In the genomic region with DNA sequence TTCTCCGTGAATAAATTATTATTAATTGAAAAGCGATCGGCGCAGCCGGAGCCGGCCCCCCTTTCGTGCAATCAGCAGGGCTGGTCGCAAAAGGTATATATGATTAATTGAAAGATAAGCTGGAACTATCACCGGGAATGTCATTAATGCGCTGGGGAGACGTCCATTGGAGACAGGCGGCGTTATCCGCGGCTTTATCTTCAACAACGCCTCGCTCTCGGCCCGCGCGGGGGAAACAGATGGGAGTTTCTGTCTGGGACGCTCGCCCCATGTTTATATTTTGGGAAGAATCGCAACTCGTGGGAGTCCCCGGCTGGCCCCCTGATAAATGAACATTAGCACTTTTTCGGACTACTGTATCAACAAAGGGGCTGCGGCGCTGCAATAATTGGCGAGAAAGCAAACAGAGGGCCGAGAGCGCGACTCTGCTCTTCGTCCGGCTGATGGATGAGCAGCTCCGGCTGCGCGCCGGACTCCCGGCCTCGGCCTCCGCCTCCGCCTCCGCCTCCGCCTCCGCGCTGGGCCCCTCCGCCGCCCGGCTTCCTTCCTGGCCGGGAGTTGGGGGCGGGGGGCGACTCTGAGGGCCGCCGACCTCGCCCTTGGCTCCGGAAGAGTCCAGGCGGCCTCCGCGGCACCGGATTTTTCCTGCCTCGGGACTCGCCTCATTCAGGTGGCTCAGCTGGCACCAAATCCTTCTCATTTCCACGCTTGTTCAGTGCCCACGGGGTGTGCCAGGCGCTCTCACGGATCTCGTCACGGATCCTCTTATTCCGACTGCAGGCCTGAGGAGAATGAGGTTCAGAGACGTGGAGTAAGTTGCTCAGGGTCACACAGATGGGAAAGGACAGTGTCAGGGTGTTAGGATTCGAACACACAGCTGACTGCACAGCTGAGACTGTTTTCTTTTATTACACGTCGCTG, we compare ENCODE assay signal across 11 cellular contexts. TPM values are rescaled to one million over a fixed set of nuclear protein-coding genes. Genes with fewer than 3 reads are reported as not detected.
DNase-seq lines count a peak whose midpoint lies in the region; ATAC-seq lines count a peak whose summit lies in the region.
"Had no signal": no experiment of that assay in that cellular context is flagged by ENCODE, and none has a peak within 500 bp of the region (broad histone marks: within the 10 kb centered on the region; RNA-seq: fewer than 3 reads in every experiment).

No MANE protein-coding gene starts in this region.

- H2AK5ac ChIP-seq in mesenchymal stem cell (ENCODE audit: low read length, severe bottlenecking): no peak overlapping the region

- 1% methylated on average over 70 of the region's 74 CpGs for WGBS in mesenchymal stem cell

- H2BK120ac ChIP-seq in mesenchymal stem cell (ENCODE audit: low read depth, low read length): no peak overlapping the region

- no peaks in the 10 kb centered on the region for H3K79me1 ChIP-seq in mesenchymal stem cell (replicated peaks; ENCODE audit: low read length, poor library complexity, severe bottlenecking)

- H4K91ac ChIP-seq in mesenchymal stem cell (ENCODE audit: low read length): peak overlapping the region; percentile 2

- H3K27ac ChIP-seq in ACC112 (ENCODE audit: low read depth, low read length): no peak overlapping the region
- no peak overlapping the region for H3K27ac ChIP-seq in mesenchymal stem cell (ENCODE audit: low read length, poor library complexity, severe bottlenecking)

- H3K9ac ChIP-seq in mesenchymal stem cell (ENCODE audit: low read length): no peak overlapping the region

- H3K9me3 ChIP-seq in mesenchymal stem cell (ENCODE audit: control insufficient read depth, low read length): no peaks in the 10 kb centered on the region

- no peak for DNase-seq in activated naive CD8-positive, alpha-beta T cell treated with anti-CD3 and anti-CD28 coated beads, Interleukin-2, amount 10 ng/mL, durations not matched to agents 7 days and 5 days
- peak; percentile 68 for DNase-seq in mesenchymal stem cell
- DNase-seq in NCI-H446 treated with DMSO at 0.1 percent for 48 hours (lab: John Stamatoyannopoulos, UW): no peak
- DNase-seq in RKO (ENCODE audit: low spot score): no peak
- no peak for DNase-seq in midbrain (lab: John Stamatoyannopoulos, UW)
- DNase-seq: NCI-H1436 treated with DMSO at 0.1 percent for 48 hours had no signal

- peaks cover 25% of the 10 kb centered on the region for H3K4me1 Mint-ChIP-seq in activated naive CD8-positive, alpha-beta T cell treated with anti-CD3 and anti-CD28 coated beads, Interleukin-2, amount 10 ng/mL, durations not matched to agents 7 days and 5 days

- H3K14ac ChIP-seq in mesenchymal stem cell (ENCODE audit: low read length in 2 of 2): no peak overlapping the region

- peak overlapping the region in 1 of 2 experiments; percentile 71 for H3K4ac ChIP-seq in mesenchymal stem cell (ENCODE audit: low read depth in 1 of 2, low read length in 2 of 2)

- H2BK5ac ChIP-seq in mesenchymal stem cell (ENCODE audit: low read depth, low read length, poor library complexity, severe bottlenecking): no peak overlapping the region

- H3K4me1 ChIP-seq in ACC112 (ENCODE audit: control insufficient read depth, insufficient read depth, low read length, unreplicated experiment): no peaks in the 10 kb centered on the region
- peaks cover 17% of the 10 kb centered on the region for H3K4me1 ChIP-seq in mesenchymal stem cell (ENCODE audit: control insufficient read depth, insufficient read depth, low read depth, low read length)

- no peaks in the 10 kb centered on the region for H3K9me3 Mint-ChIP-seq in activated naive CD8-positive, alpha-beta T cell treated with anti-CD3 and anti-CD28 coated beads, Interleukin-2, amount 10 ng/mL, durations not matched to agents 7 days and 5 days

- H3K4me3 ChIP-seq in ACC112 (ENCODE audit: low read depth, low read length) (peak overlapping the region; percentile 47), GM08714 (ENCODE audit: low read length) (peak overlapping the region; percentile 15; the same call in 1 of the 2 replicates), mesenchymal stem cell (ENCODE audit: insufficient read depth in 1 of 2, low read depth in 1 of 2, low read length in 2 of 2) (peak overlapping the region in 1 of 2 experiments; percentile 9)

- H3K36me3 Mint-ChIP-seq in activated naive CD8-positive, alpha-beta T cell treated with anti-CD3 and anti-CD28 coated beads, Interleukin-2, amount 10 ng/mL, durations not matched to agents 7 days and 5 days: peaks cover 4% of the 10 kb centered on the region

- H3K27ac Mint-ChIP-seq in activated naive CD8-positive, alpha-beta T cell treated with anti-CD3 and anti-CD28 coated beads, Interleukin-2, amount 10 ng/mL, durations not matched to agents 7 days and 5 days: peak overlapping the region; percentile 43

- H3K4me3 Mint-ChIP-seq in activated naive CD8-positive, alpha-beta T cell treated with anti-CD3 and anti-CD28 coated beads, Interleukin-2, amount 10 ng/mL, durations not matched to agents 7 days and 5 days: peak overlapping the region; percentile 45

- POLR2A ChIA-PET in activated naive CD8-positive, alpha-beta T cell treated with anti-CD3 and anti-CD28 coated beads, Interleukin-2, amount 10 ng/mL, durations not matched to agents 7 days and 5 days (lab: Charles Lee): interaction anchor here (0.6 kb wide), 1 partner anchor 1978 kb away, joined by 3 read pairs; no protein-coding TSS in a partner anchor

- ATAC-seq in activated naive CD8-positive, alpha-beta T cell treated with anti-CD3 and anti-CD28 coated beads, Interleukin-2, amount 10 ng/mL, durations not matched to agents 7 days and 5 days (ENCODE audit: low read depth): no peak
- ATAC-seq in esophagus mucosa: no peak
- ATAC-seq: HCT116 had no signal

- peaks cover 95% of the 10 kb centered on the region for H3K27me3 Mint-ChIP-seq in activated naive CD8-positive, alpha-beta T cell treated with anti-CD3 and anti-CD28 coated beads, Interleukin-2, amount 10 ng/mL, durations not matched to agents 7 days and 5 days

- H2AFZ ChIP-seq in ACC112 (ENCODE audit: low read length, unreplicated experiment): no peak overlapping the region
- peak overlapping the region; percentile 6 for H2AFZ ChIP-seq in mesenchymal stem cell (ENCODE audit: low read depth, low read length)

- H3K18ac ChIP-seq in mesenchymal stem cell (ENCODE audit: low read depth in 1 of 2, low read length in 2 of 2): peak overlapping the region; percentile 61 to 83

- no peaks in the 10 kb centered on the region for H3K79me2 ChIP-seq in ACC112 (ENCODE audit: control insufficient read depth, insufficient read depth, low read length, unreplicated experiment)

- H3K4me2 ChIP-seq in mesenchymal stem cell (ENCODE audit: low read length, poor library complexity, severe bottlenecking): peak overlapping the region; percentile 42

- no peaks in the 10 kb centered on the region for H3K36me3 ChIP-seq in ACC112 (ENCODE audit: insufficient read depth, low read length)
- no peaks in the 10 kb centered on the region for H3K36me3 ChIP-seq in mesenchymal stem cell (ENCODE audit: control insufficient read depth in 1 of 2, insufficient read depth in 2 of 2, low read depth in 1 of 2, low read length in 2 of 2)

- H3K27me3 ChIP-seq in ACC112 (ENCODE audit: insufficient read depth, low read length) (peaks cover 99% of the 10 kb centered on the region), mesenchymal stem cell (ENCODE audit: control insufficient read depth in 1 of 2, insufficient read depth in 1 of 2, low read length in 2 of 2) (peaks cover 92 to 100% of the 10 kb centered on the region in 2 experiments)

- peak overlapping the region in 1 of 2 experiments; percentile 4 for H2BK12ac ChIP-seq in mesenchymal stem cell (ENCODE audit: low read length in 2 of 2)

- no peak overlapping the region for H2BK15ac ChIP-seq in mesenchymal stem cell (ENCODE audit: low read depth, poor library complexity, severe bottlenecking)

- H3K23ac ChIP-seq in mesenchymal stem cell (ENCODE audit: low read length in 2 of 2): peak overlapping the region in 1 of 2 experiments; percentile 34

- peak overlapping the region; percentile 16 for H4K8ac ChIP-seq in mesenchymal stem cell (ENCODE audit: low read length)

RNA-seq across cellular contexts. Expression of gene NKX2-5, which starts 3.6 kb away (rescaled TPM):
- not detected for total RNA-seq in activated naive CD8-positive, alpha-beta T cell treated with anti-CD3 and anti-CD28 coated beads, Interleukin-2, amount 10 ng/mL, durations not matched to agents 7 days and 5 days
- 46.8 TPM for polyA plus RNA-seq in mesenchymal stem cell (2013, experiment 1 of 2)
- polyA plus RNA-seq in mesenchymal stem cell (2013, experiment 2 of 2): 45.4 TPM
- not detected for total RNA-seq in esophagus mucosa
- total RNA-seq: renal cortical epithelial cell had no signal
